Comparison of ENCODE assay signal across 9 cellular contexts in genomic region chr12:76158518-76159321, GRCh38.
DNase-seq lines count a peak whose midpoint lies in the region; ATAC-seq, FAIRE-seq and TF ChIP-seq lines count a peak whose summit lies in the region.
"Had no signal": no experiment of that assay in that cellular context is flagged by ENCODE, and none has a peak within 500 bp of the region (broad histone marks: within the 10 kb centered on the region; RNA-seq: fewer than 3 reads in every experiment).

No MANE protein-coding gene starts in this region.

- no peaks in the 10 kb centered on the region for H4K20me1 ChIP-seq in Loucy (ENCODE audit: insufficient read depth, low read length, poor library complexity, severe bottlenecking)

- TF ChIP-seq POLR2A in GM12891 (IDR thresholded peaks at IDR 0.05; ENCODE audit: low read depth, low read length), result no peak

- no peak overlapping the region for H2BK5ac ChIP-seq in mesenchymal stem cell (ENCODE audit: low read depth, low read length, poor library complexity, severe bottlenecking)

- H2BK120ac ChIP-seq in mesenchymal stem cell (ENCODE audit: low read depth, low read length), result no peak overlapping the region

- peaks cover 2% of the 10 kb centered on the region for H3K27me3 Mint-ChIP-seq in activated CD4-positive, alpha-beta T cell treated with anti-CD3 and anti-CD28 coated beads for 36 hours

- H2BK15ac ChIP-seq in mesenchymal stem cell (ENCODE audit: low read depth, poor library complexity, severe bottlenecking), result no peak overlapping the region

- peaks cover 15% of the 10 kb centered on the region for H3K4me1 Mint-ChIP-seq in activated CD4-positive, alpha-beta T cell treated with anti-CD3 and anti-CD28 coated beads for 36 hours

- H3K4me1 ChIP-seq in Loucy (ENCODE audit: insufficient read depth, low read length, poor library complexity, severe bottlenecking) (no peaks in the 10 kb centered on the region), mesenchymal stem cell (ENCODE audit: control insufficient read depth, insufficient read depth, low read depth, low read length) (no peaks in the 10 kb centered on the region)
- H3K4me1 ChIP-seq: thyroid gland had no signal

- no peak overlapping the region for H4K91ac ChIP-seq in mesenchymal stem cell (ENCODE audit: low read length)

- CTCF ChIA-PET in activated CD4-positive, alpha-beta T cell treated with anti-CD3 and anti-CD28 coated beads for 36 hours (lab: Charles Lee), result interaction anchor here (0.6 to 1.5 kb wide), 6 partner anchors 15 to 342 kb away, joined by 3 to 5 read pairs (median 4); no protein-coding TSS in a partner anchor

- no peak overlapping the region for H2AK5ac ChIP-seq in mesenchymal stem cell (ENCODE audit: low read length, severe bottlenecking)

- POLR2A ChIA-PET in activated CD4-positive, alpha-beta T cell treated with anti-CD3 and anti-CD28 coated beads for 36 hours (lab: Charles Lee), result interaction anchor here (0.8 to 1.3 kb wide), 3 partner anchors 25 to 224 kb away, joined by 3 to 6 read pairs (median 5); no protein-coding TSS in a partner anchor

- H3K9me3 Mint-ChIP-seq in activated CD4-positive, alpha-beta T cell treated with anti-CD3 and anti-CD28 coated beads for 36 hours (ENCODE audit: low read depth), result no peaks in the 10 kb centered on the region

- no peak overlapping the region for H2BK12ac ChIP-seq in mesenchymal stem cell (ENCODE audit: low read length in 2 of 2)

- H3K14ac ChIP-seq in mesenchymal stem cell (ENCODE audit: low read length in 2 of 2), result no peak overlapping the region

- H3F3A ChIP-seq in Loucy (ENCODE audit: low read depth), result no peaks in the 10 kb centered on the region

- H3K9me3 ChIP-seq in Loucy (ENCODE audit: insufficient read depth, low read depth, low read length) (no peaks in the 10 kb centered on the region), mesenchymal stem cell (ENCODE audit: control insufficient read depth, low read length) (no peaks in the 10 kb centered on the region)
- H3K9me3 ChIP-seq: thyroid gland had no signal

- H3K27me3 ChIP-seq in Loucy (ENCODE audit: insufficient read depth, low read length, poor library complexity, severe bottlenecking) (no peaks in the 10 kb centered on the region), mesenchymal stem cell (ENCODE audit: control insufficient read depth in 1 of 2, insufficient read depth in 1 of 2, low read length in 2 of 2) (no peaks in the 10 kb centered on the region)
- H3K27me3 ChIP-seq: thyroid gland had no signal

- no peak overlapping the region for H3K4me2 ChIP-seq in Loucy (ENCODE audit: low read depth, low read length, poor library complexity, severe bottlenecking)
- H3K4me2 ChIP-seq in mesenchymal stem cell (ENCODE audit: low read length, poor library complexity, severe bottlenecking), result no peak overlapping the region

- H3K27ac ChIP-seq in mesenchymal stem cell (ENCODE audit: low read length, poor library complexity, severe bottlenecking), result no peak overlapping the region
- H3K27ac ChIP-seq: thyroid gland had no signal

- peak overlapping the region; percentile 26 for H3K27ac Mint-ChIP-seq in activated CD4-positive, alpha-beta T cell treated with anti-CD3 and anti-CD28 coated beads for 36 hours

- H4K8ac ChIP-seq in mesenchymal stem cell (ENCODE audit: low read length), result peak overlapping the region; percentile 60

- FAIRE-seq in GM12891 (lab: Jason Lieb, UNC), result peak; percentile 99

- peak; percentile 41 for DNase-seq in GM12891 (ENCODE audit: insufficient read length, low spot score)
- peak; percentile 79 for DNase-seq in HCEC 1CT
- peak; percentile 85 for DNase-seq in activated CD4-positive, alpha-beta T cell treated with anti-CD3 and anti-CD28 coated beads for 36 hours
- peak; percentile 82 to 83 for DNase-seq in dermis microvascular lymphatic vessel endothelial cell (ENCODE audit: low read depth in 2 of 2)
- peak; percentile 94 for DNase-seq in mesenchymal stem cell
- peak; percentile 63 for DNase-seq in stimulated activated CD8-positive, alpha-beta memory T cell treated with anti-CD3 and anti-CD28 coated beads, Interleukin-4, amount 100 ng/mL, for 24 hours (ENCODE audit: low read depth)
- no peak for DNase-seq in NCI-H1092 treated with DMSO at 0.1 percent for 48 hours (lab: John Stamatoyannopoulos, UW)

- H3K79me1 ChIP-seq in mesenchymal stem cell (replicated peaks; ENCODE audit: low read length, poor library complexity, severe bottlenecking), result no peaks in the 10 kb centered on the region

- intact Hi-C loops in activated CD4-positive, alpha-beta T cell treated with anti-CD3 and anti-CD28 coated beads for 36 hours (cut with DNase I, micrococcal nuclease), result loop anchor here (1.0 to 10.0 kb wide), 12 partner anchors 25 to 678 kb away; partner anchors contain the start of genes GLIPR1 (in 2 of the 2), NAP1L1 (in 1 of the 2) and OSBPL8 (in 1 of the 2)

- H3K18ac ChIP-seq in mesenchymal stem cell (ENCODE audit: low read depth in 1 of 2, low read length in 2 of 2), result peak overlapping the region; percentile 6 to 18

- peak overlapping the region; percentile 18 for H3K4me3 Mint-ChIP-seq in activated CD4-positive, alpha-beta T cell treated with anti-CD3 and anti-CD28 coated beads for 36 hours

- H3K9ac ChIP-seq in Loucy (ENCODE audit: low read depth, low read length, poor library complexity, severe bottlenecking) (no peak overlapping the region), mesenchymal stem cell (ENCODE audit: low read length) (peak overlapping the region; percentile 38)

- H3K4me3 ChIP-seq in Loucy (ENCODE audit: low read length, poor library complexity, severe bottlenecking) (no peak overlapping the region), mesenchymal stem cell (ENCODE audit: insufficient read depth in 1 of 2, low read depth in 1 of 2, low read length in 2 of 2) (peak overlapping the region in 1 of 2 experiments; percentile 17)
- H3K4me3 ChIP-seq: thyroid gland had no signal

- H3K79me2 ChIP-seq in Loucy (ENCODE audit: insufficient read depth, low read length), result no peaks in the 10 kb centered on the region

- 34% methylated on average over 8 of the region's 11 CpGs for WGBS in mesenchymal stem cell

- peak; percentile 73 for TF ChIP-seq CTCF in Loucy (conservative IDR thresholded peaks at IDR 0.05; ENCODE audit: low read length)

- H3K36me3 ChIP-seq in Loucy (ENCODE audit: insufficient read depth, low read length) (no peaks in the 10 kb centered on the region), mesenchymal stem cell (ENCODE audit: control insufficient read depth in 1 of 2, insufficient read depth in 2 of 2, low read depth in 1 of 2, low read length in 2 of 2) (no peaks in the 10 kb centered on the region)
- H3K36me3 ChIP-seq: thyroid gland had no signal

- H3K23ac ChIP-seq in mesenchymal stem cell (ENCODE audit: low read length in 2 of 2), result no peak overlapping the region

- no peaks in the 10 kb centered on the region for H3K36me3 Mint-ChIP-seq in activated CD4-positive, alpha-beta T cell treated with anti-CD3 and anti-CD28 coated beads for 36 hours (ENCODE audit: low read depth)

- H2AFZ ChIP-seq in Loucy (ENCODE audit: low read length) (peak overlapping the region; percentile 19; the same call in 1 of the 2 replicates), mesenchymal stem cell (ENCODE audit: low read depth, low read length) (peak overlapping the region; percentile 1)

- H3K9me2 ChIP-seq in Loucy (replicated peaks; ENCODE audit: low read depth, low read length), result no peaks in the 10 kb centered on the region

- H3K4ac ChIP-seq in mesenchymal stem cell (ENCODE audit: low read depth in 1 of 2, low read length in 2 of 2), result no peak overlapping the region

- ATAC-seq in activated CD4-positive, alpha-beta T cell treated with anti-CD3 and anti-CD28 coated beads for 36 hours, result peak; percentile 97

TF ChIP-seq in GM12891, 5 proteins besides CTCF, POLR2A, EP300 and RAD21:
- TF ChIP-seq POU2F2 (IDR thresholded peaks at IDR 0.05; ENCODE audit: low read depth, low read length), result peak; percentile 87
- peak; percentile 67 for TF ChIP-seq PAX5 (IDR thresholded peaks at IDR 0.05; ENCODE audit: insufficient read depth, low read length, severe bottlenecking)
- TF ChIP-seq SPI1 (IDR thresholded peaks at IDR 0.05; ENCODE audit: low read depth, low read length), result peak; percentile 35; the same call in 1 of the 2 replicates
- TF ChIP-seq POLR2AphosphoS5 (IDR thresholded peaks at IDR 0.05; ENCODE audit: low read depth, low read length), result 0 out of 2 replicates have a peak, but pooled peaks have one; percentile 36
- TF ChIP-seq TAF1 (IDR thresholded peaks at IDR 0.05; ENCODE audit: low read depth, low read length), result no peak
